In genomic region chr10:101569838-101570763, GRCh38 we compare ENCODE assay signal across 8 cellular contexts. TPM values are rescaled to one million over a fixed set of nuclear protein-coding genes. Genes with fewer than 3 reads are reported as not detected.
DNase-seq lines count a peak whose midpoint lies in the region; ATAC-seq, FAIRE-seq and TF ChIP-seq lines count a peak whose summit lies in the region.

No MANE protein-coding gene starts in this region.

- TF ChIP-seq EP300 in stomach (IDR thresholded peaks at IDR 0.05): no peak

- peaks cover 42% of the 10 kb centered on the region for H3K27me3 Mint-ChIP-seq in neural progenitor cell (ENCODE audit: insufficient read depth, low read depth)

- no peaks in the 10 kb centered on the region; a peak in 1 of 22 replicates for H4K20me1 ChIP-seq in BLaER1 treated with 17β-estradiol and CSF1 and Interleukin-3, amounts not matched to agents 10 nM and 100 nM
- no peaks in the 10 kb centered on the region for H4K20me1 ChIP-seq in neural progenitor cell (ENCODE audit: low read depth)

- peak overlapping the region in 9 of 11 experiments; percentile 21 to 68 (median 50); a peak in 14 of 22 replicates for H3K27ac ChIP-seq in BLaER1 treated with 17β-estradiol and CSF1 and Interleukin-3, amounts not matched to agents 10 nM and 100 nM
- H3K27ac ChIP-seq in HL-60 (replicated peaks) (no peak overlapping the region; the same call in 1 of the 2 replicates), foreskin keratinocyte (no peak overlapping the region), neural progenitor cell (no peak overlapping the region), stomach (peak overlapping the region in 1 of 5 donors; percentile 36)

- no peak for FAIRE-seq in RCC 7860 (lab: Jason Lieb, UNC)

- TF ChIP-seq CTCF in HL-60 (IDR thresholded peaks at IDR 0.05; ENCODE audit: insufficient read depth, low read length) (no peak), foreskin keratinocyte (conservative IDR thresholded peaks at IDR 0.05) (peak; percentile 89), neural progenitor cell (IDR thresholded peaks at IDR 0.05) (peak; percentile 90), stomach (IDR thresholded peaks at IDR 0.05) (peak in 5 of 7 experiments; percentile 40 to 99 (median 94))

- ATAC-seq in foreskin keratinocyte: peak; percentile 70

- H3F3A ChIP-seq in neural progenitor cell (ENCODE audit: low read depth): peaks cover 24% of the 10 kb centered on the region

- H3K4me1 Mint-ChIP-seq in neural progenitor cell: peaks cover 19% of the 10 kb centered on the region

- H3K79me2 ChIP-seq in neural progenitor cell (ENCODE audit: low read depth): no peaks in the 10 kb centered on the region

- 1 to 3% (median 1%) methylated on average over 15 to 61 of the region's 61 CpGs for WGBS in stomach, 5 donors

- TF ChIP-seq POLR2A in stomach (IDR thresholded peaks at IDR 0.05): no peak

- H3K4me2 ChIP-seq in BLaER1 treated with 17β-estradiol and CSF1 and Interleukin-3, amounts not matched to agents 10 nM and 100 nM: peak overlapping the region; percentile 79 to 99 (median 94)
- peak overlapping the region; percentile 86 for H3K4me2 ChIP-seq in neural progenitor cell

- no peak overlapping the region for H3K27ac Mint-ChIP-seq in neural progenitor cell

- H3K4me1 ChIP-seq in BLaER1 treated with 17β-estradiol and CSF1 and Interleukin-3, amounts not matched to agents 10 nM and 100 nM: peaks cover 9 to 37% (median 17%) of the 10 kb centered on the region in 10 experiments
- H3K4me1 ChIP-seq in foreskin keratinocyte (no peaks in the 10 kb centered on the region), neural progenitor cell (peaks cover 18% of the 10 kb centered on the region), stomach (peaks cover 25 to 31% (median 30%) of the 10 kb centered on the region in 4 donors)

- peak overlapping the region; percentile 67 for H3K4me3 Mint-ChIP-seq in neural progenitor cell

- H3K36me3 ChIP-seq in BLaER1 treated with 17β-estradiol and CSF1 and Interleukin-3, amounts not matched to agents 10 nM and 100 nM: no peaks in the 10 kb centered on the region
- no peaks in the 10 kb centered on the region for H3K36me3 ChIP-seq in neural progenitor cell
- peaks cover 0 to 5% (median 0%) of the 10 kb centered on the region in 4 donors for H3K36me3 ChIP-seq in stomach

- peak overlapping the region; percentile 60 to 80 (median 75) for H3K9ac ChIP-seq in BLaER1 treated with 17β-estradiol and CSF1 and Interleukin-3, amounts not matched to agents 10 nM and 100 nM
- no peak overlapping the region for H3K9ac ChIP-seq in neural progenitor cell

- peak; percentile 91 for DNase-seq in GM19238 (ENCODE audit: insufficient read length, low spot score)
- DNase-seq in HL-60 (ENCODE audit: low read depth in 1 of 2, low spot score in 1 of 2): peak; percentile 47 to 56
- peak; percentile 27 for DNase-seq in RCC 7860 (ENCODE audit: low spot score)
- DNase-seq in activated effector memory CD4-positive, alpha-beta T cell treated with Interleukin-2 at 50 U/mL for 16 hours: peak; percentile 70
- DNase-seq in foreskin keratinocyte: peak in 1 of 2 donors; percentile 53
- peak; percentile 89 for DNase-seq in neural progenitor cell (ENCODE audit: low spot score)
- peak; percentile 88 for DNase-seq in stomach

- H3K4me3 ChIP-seq in BLaER1 treated with 17β-estradiol and CSF1 and Interleukin-3, amounts not matched to agents 10 nM and 100 nM: peak overlapping the region; percentile 62 to 79 (median 69)
- H3K4me3 ChIP-seq in HL-60 (replicated peaks; ENCODE audit: insufficient read depth, low read length) (peak overlapping the region; percentile 62), neural progenitor cell (peak overlapping the region; percentile 53), stomach (peak overlapping the region; percentile 50 to 63 (median 54))

- H3K9me3 Mint-ChIP-seq in neural progenitor cell: peaks cover 2% of the 10 kb centered on the region

- peak overlapping the region; percentile 83 for H2AFZ ChIP-seq in neural progenitor cell (replicated peaks)

- peaks cover 0 to 10% (median 4%) of the 10 kb centered on the region in 11 experiments; a peak in 7 of 22 replicates for H3K9me3 ChIP-seq in BLaER1 treated with 17β-estradiol and CSF1 and Interleukin-3, amounts not matched to agents 10 nM and 100 nM (replicated peaks in 1 of 11)
- H3K9me3 ChIP-seq in neural progenitor cell (ENCODE audit: low read depth) (no peaks in the 10 kb centered on the region), stomach (peaks cover 0 to 13% (median 7%) of the 10 kb centered on the region in 4 donors)

- peaks cover 36 to 49% (median 44%) of the 10 kb centered on the region in 11 experiments for H3K27me3 ChIP-seq in BLaER1 treated with 17β-estradiol and CSF1 and Interleukin-3, amounts not matched to agents 10 nM and 100 nM
- H3K27me3 ChIP-seq in HL-60 (ENCODE audit: insufficient read depth, poor library complexity, severe bottlenecking): peaks cover 30% of the 10 kb centered on the region
- H3K27me3 ChIP-seq in foreskin keratinocyte: peaks cover 45% of the 10 kb centered on the region
- peaks cover 82% of the 10 kb centered on the region for H3K27me3 ChIP-seq in neural progenitor cell
- H3K27me3 ChIP-seq in stomach: peaks cover 17 to 59% (median 42%) of the 10 kb centered on the region in 3 donors

- intact Hi-C loops in stomach (cut with DNase I; ENCODE audit: low total_unique reads): loop anchor here (5.0 kb wide), 1 partner anchor 358 kb away; no protein-coding TSS in a partner anchor

- H3K36me3 Mint-ChIP-seq in neural progenitor cell: no peaks in the 10 kb centered on the region

RNA-seq across cellular contexts. Expression of gene POLL, which starts 18.0 kb away (rescaled TPM):
- total RNA-seq in foreskin keratinocyte: 15.4 and 16.1 TPM in 2 replicates
- polyA plus RNA-seq in foreskin keratinocyte: 16.0 and 16.8 TPM in 2 replicates
- total RNA-seq in neural progenitor cell (ENCODE audit: low replicate concordance): 22.8 and 29.7 TPM in 2 replicates
- 100 to 1,000 TPM in 2 of 5 donors, 10 to 100 TPM in 3; 12.9 to 122 (median 62.9) TPM for total RNA-seq in stomach
- polyA plus RNA-seq in stomach: 10 to 100 TPM; 21.4 to 38.9 (median 29.5) TPM

RNA-seq across cellular contexts. Expression of gene DPCD, which starts 18.0 kb away (rescaled TPM):
- total RNA-seq in foreskin keratinocyte (29.4 and 32.0 TPM in 2 replicates), neural progenitor cell (ENCODE audit: low replicate concordance) (49.7 and 71.1 TPM in 2 replicates), stomach (10 to 100 TPM in 4 of 5 donors, 1 to 10 TPM in 1; 6.7 to 86.6 (median 18.7) TPM)
- polyA plus RNA-seq in foreskin keratinocyte (42.1 and 44.9 TPM in 2 replicates), stomach (10 to 100 TPM; 16.7 to 27.3 (median 23.6) TPM)

Comparison
In these comparisons a context has a peak if more than half of its experiments do, and no peak if none do; other contexts are left out.
1. H3K27ac ChIP-seq: peak in BLaER1 treated with 17β-estradiol and CSF1 and Interleukin-3, amounts not matched to agents 10 nM and 100 nM (9 of 11); none in HL-60 (single experiment), foreskin keratinocyte (single experiment) and neural progenitor cell (single experiment).
2. Peak in every context shown above with its lines, with median percentiles within 50 percentile points of each other: H3K4me3 ChIP-seq.